9 cellular contexts compared by ENCODE assay signal in genomic region chr1:53949023-53949611, GRCh38. TPM values are rescaled to one million over a fixed set of nuclear protein-coding genes. Genes with fewer than 3 reads are reported as not detected.
DNase-seq lines count a peak whose midpoint lies in the region; ATAC-seq lines count a peak whose summit lies in the region.
"Had no signal": no experiment of that assay in that cellular context is flagged by ENCODE, and none has a peak within 500 bp of the region (broad histone marks: within the 10 kb centered on the region; RNA-seq: fewer than 3 reads in every experiment).

No MANE protein-coding gene starts in this region.

- H3K4me3 Mint-ChIP-seq in activated CD8-positive, alpha-beta T cell treated with anti-CD3 and anti-CD28 coated beads, Interleukin-2, amount 10 ng/mL, durations not matched to agents 7 days and 5 days = no peak overlapping the region
- H3K4me3 Mint-ChIP-seq: stimulated activated naive CD8-positive, alpha-beta T cell treated with anti-CD3 and anti-CD28 coated beads, Interleukin-15, Interleukin-2, amounts not matched to agents 100 ng/mL and 50 ng/mL, for 24 hours had no signal

- peak; percentile 28 for DNase-seq in stimulated activated CD4-positive, alpha-beta T cell treated with anti-CD3 and anti-CD28 coated beads, Interleukin-4, amount 100 ng/mL, for 24 hours
- DNase-seq in stimulated activated CD4-positive, alpha-beta T cell treated with anti-CD3 and anti-CD28 coated beads, Interleukin-1b, Interleukin-23, amount 100 ng/mL, for 48 hours = no peak
- DNase-seq in NAMALWA (ENCODE audit: low spot score) (peak; percentile 63), kidney tubule cell (ENCODE audit: low spot score) (peak; percentile 36), left lobe of liver (ENCODE audit: low spot score) (no peak)
- peak; percentile 48 for DNase-seq in activated CD8-positive, alpha-beta T cell treated with anti-CD3 and anti-CD28 coated beads, Interleukin-2, amount 10 ng/mL, durations not matched to agents 7 days and 5 days
- no peak for DNase-seq in stimulated activated CD4-positive, alpha-beta T cell treated with anti-CD3 and anti-CD28 coated beads, Interleukin-12 subunit alpha, Interleukin-12 subunit beta, amount 100 ng/mL, for 4 hours

- peaks cover 28% of the 10 kb centered on the region for H3K4me1 Mint-ChIP-seq in activated CD8-positive, alpha-beta T cell treated with anti-CD3 and anti-CD28 coated beads, Interleukin-2, amount 10 ng/mL, durations not matched to agents 7 days and 5 days (ENCODE audit: low read depth)

- no peak overlapping the region for H3K27ac Mint-ChIP-seq in activated CD8-positive, alpha-beta T cell treated with anti-CD3 and anti-CD28 coated beads, Interleukin-2, amount 10 ng/mL, durations not matched to agents 7 days and 5 days
- H3K27ac Mint-ChIP-seq: stimulated activated naive CD8-positive, alpha-beta T cell treated with anti-CD3 and anti-CD28 coated beads, Interleukin-15, Interleukin-2, amounts not matched to agents 100 ng/mL and 50 ng/mL, for 24 hours had no signal

- POLR2A ChIA-PET in activated CD8-positive, alpha-beta T cell treated with anti-CD3 and anti-CD28 coated beads, Interleukin-2, amount 10 ng/mL, durations not matched to agents 7 days and 5 days (lab: Charles Lee) = no interaction called here

- no peak for ATAC-seq in activated CD8-positive, alpha-beta T cell treated with anti-CD3 and anti-CD28 coated beads, Interleukin-2, amount 10 ng/mL, durations not matched to agents 7 days and 5 days
- ATAC-seq in left lobe of liver (no peak), GM19023 (IDR thresholded peaks at IDR 0.05; ENCODE audit: unreplicated experiment) (no peak)

- no peaks in the 10 kb centered on the region for H3K27me3 Mint-ChIP-seq in activated CD8-positive, alpha-beta T cell treated with anti-CD3 and anti-CD28 coated beads, Interleukin-2, amount 10 ng/mL, durations not matched to agents 7 days and 5 days (ENCODE audit: low read depth)
- H3K27me3 Mint-ChIP-seq: stimulated activated naive CD8-positive, alpha-beta T cell treated with anti-CD3 and anti-CD28 coated beads, Interleukin-15, Interleukin-2, amounts not matched to agents 100 ng/mL and 50 ng/mL, for 24 hours had no signal

- H3K9me3 Mint-ChIP-seq in activated CD8-positive, alpha-beta T cell treated with anti-CD3 and anti-CD28 coated beads, Interleukin-2, amount 10 ng/mL, durations not matched to agents 7 days and 5 days (ENCODE audit: insufficient read depth) = no peaks in the 10 kb centered on the region
- H3K9me3 Mint-ChIP-seq: stimulated activated naive CD8-positive, alpha-beta T cell treated with anti-CD3 and anti-CD28 coated beads, Interleukin-15, Interleukin-2, amounts not matched to agents 100 ng/mL and 50 ng/mL, for 24 hours had no signal

- CTCF ChIA-PET in activated CD8-positive, alpha-beta T cell treated with anti-CD3 and anti-CD28 coated beads, Interleukin-2, amount 10 ng/mL, durations not matched to agents 7 days and 5 days (lab: Charles Lee) = interaction anchor here (0.7 to 12.2 kb wide), 12 partner anchors 10 to 100 kb away, joined by 3 to 179 read pairs (median 6); no protein-coding TSS in a partner anchor

- H3K36me3 Mint-ChIP-seq in activated CD8-positive, alpha-beta T cell treated with anti-CD3 and anti-CD28 coated beads, Interleukin-2, amount 10 ng/mL, durations not matched to agents 7 days and 5 days (ENCODE audit: low read depth) = peaks cover 31% of the 10 kb centered on the region

RNA-seq across cellular contexts. Expression of gene LRRC42, which starts 3.0 kb away (rescaled TPM):
- 10 to 100 TPM; 26.3 to 26.8 TPM for total RNA-seq in activated CD8-positive, alpha-beta T cell treated with anti-CD3 and anti-CD28 coated beads, Interleukin-2, amount 10 ng/mL, durations not matched to agents 7 days and 5 days
- 10.5 TPM for total RNA-seq in left lobe of liver

RNA-seq across cellular contexts. Expression of gene IFT25, which starts 3.6 kb away (rescaled TPM):
- 10 to 100 TPM; 83.1 to 87.1 TPM for total RNA-seq in activated CD8-positive, alpha-beta T cell treated with anti-CD3 and anti-CD28 coated beads, Interleukin-2, amount 10 ng/mL, durations not matched to agents 7 days and 5 days
- total RNA-seq in left lobe of liver = 14.4 TPM

RNA-seq across cellular contexts. Expression of gene DIO1, which starts 55.1 kb away (rescaled TPM):
- total RNA-seq in activated CD8-positive, alpha-beta T cell treated with anti-CD3 and anti-CD28 coated beads, Interleukin-2, amount 10 ng/mL, durations not matched to agents 7 days and 5 days = not detected
- 39.4 TPM for total RNA-seq in left lobe of liver

RNA-seq across cellular contexts. Expression of gene YIPF1, which starts 59.5 kb away (rescaled TPM):
- total RNA-seq in activated CD8-positive, alpha-beta T cell treated with anti-CD3 and anti-CD28 coated beads, Interleukin-2, amount 10 ng/mL, durations not matched to agents 7 days and 5 days = 10 to 100 TPM; 14.9 to 16.3 TPM
- 18.3 TPM for total RNA-seq in left lobe of liver

Comparison
In these comparisons a context has a peak if more than half of its experiments do, and no peak if none do; other contexts are left out.
1. DNase-seq: peak in stimulated activated CD4-positive, alpha-beta T cell treated with anti-CD3 and anti-CD28 coated beads, Interleukin-4, amount 100 ng/mL, for 24 hours (single experiment), NAMALWA (single experiment), activated CD8-positive, alpha-beta T cell treated with anti-CD3 and anti-CD28 coated beads, Interleukin-2, amount 10 ng/mL, durations not matched to agents 7 days and 5 days (single experiment) and kidney tubule cell (single experiment); none in stimulated activated CD4-positive, alpha-beta T cell treated with anti-CD3 and anti-CD28 coated beads, Interleukin-1b, Interleukin-23, amount 100 ng/mL, for 48 hours (single experiment), left lobe of liver (single experiment) and stimulated activated CD4-positive, alpha-beta T cell treated with anti-CD3 and anti-CD28 coated beads, Interleukin-12 subunit alpha, Interleukin-12 subunit beta, amount 100 ng/mL, for 4 hours (single experiment).
2. RNA of gene DIO1, which starts 55.1 kb away (total RNA-seq): 39.4 TPM in left lobe of liver (single experiment); not detected in activated CD8-positive, alpha-beta T cell treated with anti-CD3 and anti-CD28 coated beads, Interleukin-2, amount 10 ng/mL, durations not matched to agents 7 days and 5 days; every median in the first group is over 10 times any median in the second.